Comparison of ENCODE assay signal across 2 cellular contexts in genomic region chr3:123595396-123595795, GRCh38.
TF ChIP-seq lines count a peak whose summit lies in the region.

No MANE protein-coding gene starts in this region.

TF ChIP-seq in SK-N-SH, 30 proteins besides CTCF, POLR2A, EP300 and RAD21:
- TF ChIP-seq, protein P1, sequence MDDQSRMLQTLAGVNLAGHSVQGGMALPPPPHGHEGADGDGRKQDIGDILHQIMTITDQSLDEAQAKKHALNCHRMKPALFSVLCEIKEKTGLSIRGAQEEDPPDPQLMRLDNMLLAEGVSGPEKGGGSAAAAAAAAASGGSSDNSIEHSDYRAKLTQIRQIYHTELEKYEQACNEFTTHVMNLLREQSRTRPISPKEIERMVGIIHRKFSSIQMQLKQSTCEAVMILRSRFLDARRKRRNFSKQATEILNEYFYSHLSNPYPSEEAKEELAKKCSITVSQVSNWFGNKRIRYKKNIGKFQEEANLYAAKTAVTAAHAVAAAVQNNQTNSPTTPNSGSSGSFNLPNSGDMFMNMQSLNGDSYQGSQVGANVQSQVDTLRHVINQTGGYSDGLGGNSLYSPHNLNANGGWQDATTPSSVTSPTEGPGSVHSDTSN (IDR thresholded peaks at IDR 0.05) = peak; percentile 22; the same call in 1 of the 2 replicates
- no peak for TF ChIP-seq TAF1 (IDR thresholded peaks at IDR 0.05; ENCODE audit: borderline replicate concordance, low read depth, low read length)
- TF ChIP-seq, protein P2, sequence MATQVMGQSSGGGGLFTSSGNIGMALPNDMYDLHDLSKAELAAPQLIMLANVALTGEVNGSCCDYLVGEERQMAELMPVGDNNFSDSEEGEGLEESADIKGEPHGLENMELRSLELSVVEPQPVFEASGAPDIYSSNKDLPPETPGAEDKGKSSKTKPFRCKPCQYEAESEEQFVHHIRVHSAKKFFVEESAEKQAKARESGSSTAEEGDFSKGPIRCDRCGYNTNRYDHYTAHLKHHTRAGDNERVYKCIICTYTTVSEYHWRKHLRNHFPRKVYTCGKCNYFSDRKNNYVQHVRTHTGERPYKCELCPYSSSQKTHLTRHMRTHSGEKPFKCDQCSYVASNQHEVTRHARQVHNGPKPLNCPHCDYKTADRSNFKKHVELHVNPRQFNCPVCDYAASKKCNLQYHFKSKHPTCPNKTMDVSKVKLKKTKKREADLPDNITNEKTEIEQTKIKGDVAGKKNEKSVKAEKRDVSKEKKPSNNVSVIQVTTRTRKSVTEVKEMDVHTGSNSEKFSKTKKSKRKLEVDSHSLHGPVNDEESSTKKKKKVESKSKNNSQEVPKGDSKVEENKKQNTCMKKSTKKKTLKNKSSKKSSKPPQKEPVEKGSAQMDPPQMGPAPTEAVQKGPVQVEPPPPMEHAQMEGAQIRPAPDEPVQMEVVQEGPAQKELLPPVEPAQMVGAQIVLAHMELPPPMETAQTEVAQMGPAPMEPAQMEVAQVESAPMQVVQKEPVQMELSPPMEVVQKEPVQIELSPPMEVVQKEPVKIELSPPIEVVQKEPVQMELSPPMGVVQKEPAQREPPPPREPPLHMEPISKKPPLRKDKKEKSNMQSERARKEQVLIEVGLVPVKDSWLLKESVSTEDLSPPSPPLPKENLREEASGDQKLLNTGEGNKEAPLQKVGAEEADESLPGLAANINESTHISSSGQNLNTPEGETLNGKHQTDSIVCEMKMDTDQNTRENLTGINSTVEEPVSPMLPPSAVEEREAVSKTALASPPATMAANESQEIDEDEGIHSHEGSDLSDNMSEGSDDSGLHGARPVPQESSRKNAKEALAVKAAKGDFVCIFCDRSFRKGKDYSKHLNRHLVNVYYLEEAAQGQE (IDR thresholded peaks at IDR 0.05; ENCODE audit: low read depth, low read length) = peak; percentile 81; the same call in 1 of the 2 replicates
- TF ChIP-seq, protein P3, sequence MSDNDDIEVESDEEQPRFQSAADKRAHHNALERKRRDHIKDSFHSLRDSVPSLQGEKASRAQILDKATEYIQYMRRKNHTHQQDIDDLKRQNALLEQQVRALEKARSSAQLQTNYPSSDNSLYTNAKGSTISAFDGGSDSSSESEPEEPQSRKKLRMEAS (IDR thresholded peaks at IDR 0.05; ENCODE audit: low read depth) = no peak
- peak; percentile 40; the same call in 1 of the 2 replicates for TF ChIP-seq TCF12 (IDR thresholded peaks at IDR 0.05)

TF ChIP-seq in endothelial cell of umbilical vein, 7 proteins besides CTCF, POLR2A, EP300 and RAD21:
- TF ChIP-seq POLR2AphosphoS5 (IDR thresholded peaks at IDR 0.05; ENCODE audit: insufficient read depth, low read depth, low read length) (no peak), FOS (IDR thresholded peaks at IDR 0.05; ENCODE audit: borderline replicate concordance, insufficient read depth, low read length) (no peak), JUN (IDR thresholded peaks at IDR 0.05; ENCODE audit: borderline replicate concordance, insufficient read depth, insufficient read length, low read depth) (no peak), GATA2 (IDR thresholded peaks at IDR 0.05; ENCODE audit: insufficient read depth, insufficient read length, low read depth, low read length) (no peak), EZH2 (IDR thresholded peaks at IDR 0.05; ENCODE audit: borderline replicate concordance, low read depth, low read length, severe bottlenecking) (no peak)
- TF ChIP-seq, protein P3 (IDR thresholded peaks at IDR 0.05; ENCODE audit: insufficient read depth, insufficient read length) = no peak
